1 cellular context compared by ENCODE assay signal in genomic region chr2:120472891-120473309, GRCh38.
TF ChIP-seq lines count a peak whose summit lies in the region.

No MANE protein-coding gene starts in this region.

TF ChIP-seq in K562, 482 proteins besides CTCF, POLR2A, EP300 and RAD21 (continued from another document):
- TF ChIP-seq ATF2 (CRISPR knock-in tag; IDR thresholded peaks at IDR 0.05) (no peak), BRCA1 (IDR thresholded peaks at IDR 0.05) (no peak), BRCA1 (CRISPR knock-in tag; IDR thresholded peaks at IDR 0.05) (no peak), HNRNPH1 (optimal IDR thresholded peaks at IDR 0.05; ENCODE audit: low read depth, low read length) (no peak), ZNF507 (tag; conservative IDR thresholded peaks at IDR 0.05) (no peak), ZNF696 (CRISPR knock-in tag; conservative IDR thresholded peaks at IDR 0.05) (no peak), CEBPG (CRISPR knock-in tag; IDR thresholded peaks at IDR 0.05) (0 out of 2 replicates have a peak, but pooled peaks have one; percentile 23), CEBPG (tag; conservative IDR thresholded peaks at IDR 0.05 in 1 of 2, IDR thresholded peaks at IDR 0.05 in 1 of 2) (peak in 1 of 2 experiments; percentile 45; a peak in 1 of 4 replicates), CEBPB (tag; IDR thresholded peaks at IDR 0.05) (peak; percentile 56), RBBP5 (IDR thresholded peaks at IDR 0.05; ENCODE audit: borderline replicate concordance, insufficient read depth, low read length, poor library complexity, severe bottlenecking) (no peak)
